Comparison of ENCODE assay signal across 8 cellular contexts in genomic region chr2:183248866-183249567, GRCh38.
DNase-seq lines count a peak whose midpoint lies in the region; ATAC-seq, FAIRE-seq and TF ChIP-seq lines count a peak whose summit lies in the region.

No MANE protein-coding gene starts in this region.

- H3K36me3 ChIP-seq in thyroid gland, result no peaks in the 10 kb centered on the region

- POLR2A ChIA-PET in A549 (lab: Yijun Ruan, JAX), result no interaction called here

- TF ChIP-seq POLR2A in A549 (IDR thresholded peaks at IDR 0.05; ENCODE audit: low read length) (no peak), thyroid gland (IDR thresholded peaks at IDR 0.05) (no peak)

- TF ChIP-seq EP300 in A549 (IDR thresholded peaks at IDR 0.05), result no peak

- H3K4me1 ChIP-seq in A549 (no peaks in the 10 kb centered on the region), foreskin keratinocyte (peaks cover 27% of the 10 kb centered on the region), thyroid gland (no peaks in the 10 kb centered on the region)

- H3K9me3 ChIP-seq in A549 (no peaks in the 10 kb centered on the region), thyroid gland (no peaks in the 10 kb centered on the region)

- TF ChIP-seq RAD21 in A549 (conservative IDR thresholded peaks at IDR 0.05 in 1 of 2, IDR thresholded peaks at IDR 0.05 in 1 of 2), result peak; percentile 67 to 74

- ATAC-seq in A549, result peak; percentile 76 to 82; a peak in 4 of 6 replicates
- peak; percentile 59 for ATAC-seq in foreskin keratinocyte
- ATAC-seq in HG02884 (IDR thresholded peaks at IDR 0.05; ENCODE audit: unreplicated experiment), result no peak

- in situ Hi-C loops in GM13977 (cut with MboI; ENCODE audit: low pct_unique_long_range_greater_than_20kb, low sequenced_read_pairs, unreplicated experiment) (no loop called here), KBM-7 (cut with MboI; ENCODE audit: low pct_unique_long_range_greater_than_20kb, low sequenced_read_pairs) (no loop called here), SK-MEL-5 (cut with HindIII; ENCODE audit: low pct_unique_long_range_greater_than_20kb, low sequenced_read_pairs) (no loop called here)

- H3K27ac ChIP-seq in A549, result no peak overlapping the region
- H3K27ac ChIP-seq in foreskin keratinocyte, result no peak overlapping the region
- H3K27ac ChIP-seq in thyroid gland, result no peak overlapping the region

- 2% methylated on average over 1 of the region's 1 CpG for WGBS in A549 (ENCODE audit: missing lambda C conversion rate)
- 6 to 10% methylated on average over 1 of the region's 1 CpG for WGBS in thyroid gland, 2 donors

- intact Hi-C loops in thyroid gland (cut with DNase I), result no loop called here

- H3K4me2 ChIP-seq in A549, result no peak overlapping the region

- H3K4me3 ChIP-seq in A549 (no peak overlapping the region), thyroid gland (replicated peaks in 1 of 3) (no peak overlapping the region)

- H3K27me3 ChIP-seq in foreskin keratinocyte (no peaks in the 10 kb centered on the region), thyroid gland (no peaks in the 10 kb centered on the region)

- FAIRE-seq in A549 (lab: Jason Lieb, UNC), result peak; percentile 23

- CTCF ChIA-PET in A549 (lab: Yijun Ruan, JAX), result interaction anchor here (0.6 to 1.6 kb wide), 14 partner anchors 8 to 554 kb away, joined by 3 to 5 read pairs (median 4); no protein-coding TSS in a partner anchor

- peak; percentile 21 to 28 for DNase-seq in A549 (ENCODE audit: low read depth in 1 of 2, low spot score in 1 of 2)
- DNase-seq in GM13977 (ENCODE audit: low spot score), result peak; percentile 39
- peak; percentile 58 for DNase-seq in KBM-7
- peak; percentile 57 for DNase-seq in SK-MEL-5 (ENCODE audit: low read depth, low spot score)
- peak; percentile 44 to 75 for DNase-seq in foreskin keratinocyte
- no peak for DNase-seq in thyroid gland
- DNase-seq in activated CD4-positive, alpha-beta T cell treated with anti-CD3 and anti-CD28 coated beads for 1 hour, result no peak

- TF ChIP-seq CTCF in A549 (IDR thresholded peaks at IDR 0.05), result peak; percentile 63
- peak; percentile 49 for TF ChIP-seq CTCF in GM13977 (IDR thresholded peaks at IDR 0.05; ENCODE audit: extremely low read depth, insufficient read depth, missing control alignments)
- TF ChIP-seq CTCF in foreskin keratinocyte (conservative IDR thresholded peaks at IDR 0.05), result peak; percentile 78
- TF ChIP-seq CTCF in thyroid gland (IDR thresholded peaks at IDR 0.05), result peak in 4 of 6 experiments; percentile 27 to 61 (median 56)

TF ChIP-seq in A549, 52 proteins besides CTCF, POLR2A, EP300 and RAD21:
- no peak for TF ChIP-seq TP53 (CRISPR knock-in tag; IDR thresholded peaks at IDR 0.05)
- peak; percentile 51; the same call in 2 of the 3 replicates for TF ChIP-seq SMC3 (IDR thresholded peaks at IDR 0.05)
- TF ChIP-seq POLR2AphosphoS2 (conservative IDR thresholded peaks at IDR 0.05; ENCODE audit: low read length), result no peak

Comparison
In these comparisons a context has a peak if more than half of its experiments do, and no peak if none do; other contexts are left out.
1. DNase-seq: peak in A549 (2 of 2), GM13977 (single experiment), KBM-7 (single experiment), SK-MEL-5 (single experiment) and foreskin keratinocyte (2 of 2); none in thyroid gland (0 of 2) and activated CD4-positive, alpha-beta T cell treated with anti-CD3 and anti-CD28 coated beads for 1 hour (single experiment).
2. Peak in every context shown above with its lines, with median percentiles within 50 percentile points of each other: CTCF ChIP-seq.